2 cellular contexts compared by ENCODE assay signal in genomic region chr16:27950488-27950887, GRCh38.
TF ChIP-seq lines count a peak whose summit lies in the region.

No MANE protein-coding gene starts in this region.

TF ChIP-seq in HEK293, 187 proteins besides CTCF, POLR2A, EP300 and RAD21:
- TF ChIP-seq ZNF768 (tag by site-specific recombination; IDR thresholded peaks at IDR 0.05) (0 out of 2 replicates have a peak, but pooled peaks have one; percentile 22), PRDM2 (tag by site-specific recombination; IDR thresholded peaks at IDR 0.05; ENCODE audit: borderline replicate concordance) (no peak), ZNF792 (tag by site-specific recombination; IDR thresholded peaks at IDR 0.05) (no peak), PRDM4 (tag by site-specific recombination; IDR thresholded peaks at IDR 0.05) (no peak)

TF ChIP-seq in HepG2, 621 proteins besides CTCF, POLR2A, EP300 and RAD21:
- TF ChIP-seq GATA4 (IDR thresholded peaks at IDR 0.05; ENCODE audit: borderline replicate concordance, low read depth), result no peak
- no peak for TF ChIP-seq ZNF160 (CRISPR knock-in tag; IDR thresholded peaks at IDR 0.05)
- TF ChIP-seq TSC22D2 (CRISPR knock-in tag; IDR thresholded peaks at IDR 0.05; ENCODE audit: borderline replicate concordance), result no peak
- TF ChIP-seq ZSCAN20 (CRISPR knock-in tag; IDR thresholded peaks at IDR 0.05; ENCODE audit: borderline replicate concordance), result no peak
- TF ChIP-seq KLF15 (CRISPR knock-in tag; IDR thresholded peaks at IDR 0.05; ENCODE audit: borderline replicate concordance), result no peak
- TF ChIP-seq ZNF768 (CRISPR knock-in tag; IDR thresholded peaks at IDR 0.05), result peak; percentile 90
